Comparison of ENCODE assay signal across 22 cellular contexts in the genomic region with DNA sequence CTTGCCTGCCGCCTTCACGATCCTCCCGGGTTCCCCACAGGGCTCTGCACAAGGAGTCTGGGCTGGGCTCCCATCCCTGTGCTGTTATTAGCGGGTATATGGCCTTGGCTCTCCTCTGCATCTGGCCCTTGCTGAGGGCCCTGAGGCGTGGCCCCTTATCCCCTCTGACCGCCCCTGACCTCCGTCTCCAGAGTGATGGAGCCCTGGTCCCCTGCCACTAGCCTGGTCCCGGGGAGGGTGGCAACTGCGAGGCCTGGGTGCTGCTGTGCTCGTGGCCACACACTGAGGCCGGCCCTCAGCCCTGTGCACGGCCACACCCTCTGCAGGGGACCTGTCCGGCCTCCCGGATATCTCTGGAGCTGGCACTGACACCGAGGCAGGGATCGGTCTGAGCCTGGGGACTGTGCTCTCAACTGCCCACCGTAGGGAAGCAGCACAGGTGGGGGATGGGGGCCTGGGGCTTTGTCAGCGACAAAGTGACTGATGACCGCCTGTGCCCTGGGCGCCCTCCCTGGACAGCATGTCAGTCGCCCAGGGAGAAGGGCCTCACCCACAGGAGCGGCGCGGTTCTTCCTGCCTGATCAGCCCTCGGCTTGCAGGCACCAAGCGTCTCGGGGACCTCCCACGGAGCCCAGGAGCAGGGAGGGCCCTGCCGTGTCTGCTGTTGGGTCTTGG.
DNase-seq lines count a peak whose midpoint lies in the region; ATAC-seq and TF ChIP-seq lines count a peak whose summit lies in the region.
"Had no signal": no experiment of that assay in that cellular context is flagged by ENCODE, and none has a peak within 500 bp of the region (broad histone marks: within the 10 kb centered on the region; RNA-seq: fewer than 3 reads in every experiment).

No MANE protein-coding gene starts in this region.

- H3K36me3 ChIP-seq in RWPE2 (ENCODE audit: low read depth) (no peaks in the 10 kb centered on the region), endodermal cell (ENCODE audit: control insufficient read depth, insufficient read depth, low read length) (no peaks in the 10 kb centered on the region), mesenchymal stem cell (ENCODE audit: control insufficient read depth in 1 of 2, insufficient read depth in 2 of 2, low read depth in 1 of 2, low read length in 2 of 2) (peaks cover 17 to 67% of the 10 kb centered on the region in 2 experiments), spleen (peaks cover 0 to 86% (median 39%) of the 10 kb centered on the region in 6 donors)
- H3K36me3 ChIP-seq: SJCRH30 had no signal

- no peak for ATAC-seq in RWPE2 (ENCODE audit: low read depth)
- ATAC-seq: activated naive CD4-positive, alpha-beta T cell treated with anti-CD3 and anti-CD28 coated beads, Interleukin-2, amount 50 U/mL, for 72 hours had no signal

- H2BK12ac ChIP-seq in mesenchymal stem cell (ENCODE audit: low read length in 2 of 2): no peak overlapping the region

- intact Hi-C loops in spleen (cut with DNase I; ENCODE audit: low total_unique reads): no loop called here

- WGBS in endodermal cell (ENCODE audit: insufficient coverage in 1 of 2, insufficient read length in 1 of 2), 2 experiments: 87 to 92% methylated on average over 23 to 29 of the region's 29 CpGs
- 90% methylated on average over 29 of the region's 29 CpGs for WGBS in mesenchymal stem cell
- WGBS in spleen, 5 donors: 87 to 95% (median 92%) methylated on average over 23 to 29 of the region's 29 CpGs

- CTCF ChIA-PET in activated CD4-positive, alpha-beta T cell treated with anti-CD3 and anti-CD28 coated beads, Interleukin-2, amount 10 ng/mL, durations not matched to agents 7 days and 5 days (lab: Charles Lee): no interaction called here

- no peak overlapping the region for H3K27ac ChIP-seq in RWPE2 (ENCODE audit: poor library complexity, severe bottlenecking)
- H3K27ac ChIP-seq in endodermal cell (ENCODE audit: low read depth, low read length): peak overlapping the region; percentile 64
- no peak overlapping the region for H3K27ac ChIP-seq in mesenchymal stem cell (ENCODE audit: low read length, poor library complexity, severe bottlenecking)
- H3K27ac ChIP-seq in spleen: no peak overlapping the region
- H3K27ac ChIP-seq: neutrophil, SJCRH30, thyroid gland had no signal

- H3K79me1 ChIP-seq in mesenchymal stem cell (replicated peaks; ENCODE audit: low read length, poor library complexity, severe bottlenecking): no peaks in the 10 kb centered on the region

- no peak overlapping the region for H4K8ac ChIP-seq in mesenchymal stem cell (ENCODE audit: low read length)

- TF ChIP-seq CTCF in RWPE2 (IDR thresholded peaks at IDR 0.05; ENCODE audit: poor library complexity, severe bottlenecking): no peak
- no peak for TF ChIP-seq CTCF in endodermal cell (conservative IDR thresholded peaks at IDR 0.05)
- no peak for TF ChIP-seq CTCF in spleen (IDR thresholded peaks at IDR 0.05 in 8 of 11, conservative IDR thresholded peaks at IDR 0.05 in 3 of 11)

- no peak overlapping the region for H3K27ac Mint-ChIP-seq in endodermal cell
- no peak overlapping the region for H3K27ac Mint-ChIP-seq in activated CD4-positive, alpha-beta T cell treated with anti-CD3 and anti-CD28 coated beads, Interleukin-2, amount 10 ng/mL, durations not matched to agents 7 days and 5 days
- H3K27ac Mint-ChIP-seq: activated CD4-positive, alpha-beta T cell treated with anti-CD3 and anti-CD28 coated beads, Interleukin-2, amount 10 ng/mL, durations not matched to agents 24 days and 14 days; B cell had no signal

- no peaks in the 10 kb centered on the region for H3K4me1 Mint-ChIP-seq in endodermal cell
- H3K4me1 Mint-ChIP-seq in activated CD4-positive, alpha-beta T cell treated with anti-CD3 and anti-CD28 coated beads, Interleukin-2, amount 10 ng/mL, durations not matched to agents 7 days and 5 days: no peaks in the 10 kb centered on the region
- H3K4me1 Mint-ChIP-seq: activated CD4-positive, alpha-beta T cell treated with anti-CD3 and anti-CD28 coated beads, Interleukin-2, amount 10 ng/mL, durations not matched to agents 24 days and 14 days; B cell had no signal

- no peak overlapping the region for H3K23ac ChIP-seq in mesenchymal stem cell (ENCODE audit: low read length in 2 of 2)

- POLR2A ChIA-PET in activated CD4-positive, alpha-beta T cell treated with anti-CD3 and anti-CD28 coated beads, Interleukin-2, amount 10 ng/mL, durations not matched to agents 7 days and 5 days (lab: Charles Lee): no interaction called here

- H3K4me1 ChIP-seq in RWPE2 (ENCODE audit: insufficient read depth, poor library complexity, severe bottlenecking) (no peaks in the 10 kb centered on the region), endodermal cell (ENCODE audit: control insufficient read depth, insufficient read depth, low read length) (no peaks in the 10 kb centered on the region), mesenchymal stem cell (ENCODE audit: control insufficient read depth, insufficient read depth, low read depth, low read length) (peaks cover 21% of the 10 kb centered on the region), spleen (peaks cover 0 to 3% (median 0%) of the 10 kb centered on the region in 6 donors)
- H3K4me1 ChIP-seq: SJCRH30, thyroid gland had no signal

- no peak overlapping the region for H2AFZ ChIP-seq in mesenchymal stem cell (ENCODE audit: low read depth, low read length)

- H2AK5ac ChIP-seq in mesenchymal stem cell (ENCODE audit: low read length, severe bottlenecking): no peak overlapping the region

- no peak for TF ChIP-seq POLR2A in spleen (IDR thresholded peaks at IDR 0.05)

- H2BK15ac ChIP-seq in mesenchymal stem cell (ENCODE audit: low read depth, poor library complexity, severe bottlenecking): no peak overlapping the region

- no peak overlapping the region for H3K14ac ChIP-seq in mesenchymal stem cell (ENCODE audit: low read length in 2 of 2)

- H3K4ac ChIP-seq in mesenchymal stem cell (ENCODE audit: low read depth in 1 of 2, low read length in 2 of 2): no peak overlapping the region

- no peaks in the 10 kb centered on the region for H3K27me3 Mint-ChIP-seq in endodermal cell (ENCODE audit: insufficient read depth)
- no peaks in the 10 kb centered on the region for H3K27me3 Mint-ChIP-seq in activated CD4-positive, alpha-beta T cell treated with anti-CD3 and anti-CD28 coated beads, Interleukin-2, amount 10 ng/mL, durations not matched to agents 7 days and 5 days
- H3K27me3 Mint-ChIP-seq: activated CD4-positive, alpha-beta T cell treated with anti-CD3 and anti-CD28 coated beads, Interleukin-2, amount 10 ng/mL, durations not matched to agents 24 days and 14 days; B cell had no signal

- H3K9ac ChIP-seq in endodermal cell (ENCODE audit: extremely low read depth, low read length, poor library complexity, severe bottlenecking) (no peak overlapping the region), mesenchymal stem cell (ENCODE audit: low read length) (no peak overlapping the region)

- peak overlapping the region; percentile 34 for H3K4me2 ChIP-seq in mesenchymal stem cell (ENCODE audit: low read length, poor library complexity, severe bottlenecking)

- DNase-seq in RWPE2 (ENCODE audit: low spot score) (peak; percentile 61), endodermal cell (no peak), mesenchymal stem cell (no peak), spleen (peak; percentile 65), glomerular visceral epithelial cell (ENCODE audit: extremely low spot score) (no peak), NCI-H524 treated with DMSO at 0.1 percent for 48 hours (lab: John Stamatoyannopoulos, UW) (no peak), GM19240 (ENCODE audit: insufficient read length, low spot score) (no peak)
- DNase-seq in activated CD4-positive, alpha-beta T cell treated with anti-CD3 and anti-CD28 coated beads, Interleukin-2, amount 10 ng/mL, durations not matched to agents 7 days and 5 days: no peak
- DNase-seq: activated CD4-positive, alpha-beta T cell treated with anti-CD3 and anti-CD28 coated beads, Interleukin-2, amount 10 ng/mL, durations not matched to agents 24 days and 14 days; activated T-cell treated with anti-CD3 and anti-CD28 coated beads for 4 hours; effector memory CD4-positive, alpha-beta T cell; GDM1; HCEC 1CT; NCI-H446; SJCRH30; stimulated activated CD4-positive, alpha-beta T cell treated with anti-CD3 and anti-CD28 coated beads, Interleukin-4, amount 100 ng/mL, for 4 hours; T1000; thyroid gland had no signal

- peaks cover 24% of the 10 kb centered on the region for H3K36me3 Mint-ChIP-seq in endodermal cell (ENCODE audit: low read depth)
- peaks cover 8% of the 10 kb centered on the region for H3K36me3 Mint-ChIP-seq in activated CD4-positive, alpha-beta T cell treated with anti-CD3 and anti-CD28 coated beads, Interleukin-2, amount 10 ng/mL, durations not matched to agents 7 days and 5 days (ENCODE audit: low read depth)
- H3K36me3 Mint-ChIP-seq: activated naive CD4-positive, alpha-beta T cell treated with anti-CD3 and anti-CD28 coated beads, Interleukin-2, amount 50 U/mL, for 72 hours had no signal

- H3K9me3 Mint-ChIP-seq in endodermal cell: no peaks in the 10 kb centered on the region
- H3K9me3 Mint-ChIP-seq in activated CD4-positive, alpha-beta T cell treated with anti-CD3 and anti-CD28 coated beads, Interleukin-2, amount 10 ng/mL, durations not matched to agents 7 days and 5 days: no peaks in the 10 kb centered on the region
- H3K9me3 Mint-ChIP-seq: activated naive CD4-positive, alpha-beta T cell treated with anti-CD3 and anti-CD28 coated beads, Interleukin-2, amount 50 U/mL, for 72 hours had no signal

- H3K4me3 ChIP-seq in RWPE2 (ENCODE audit: severe bottlenecking): no peak overlapping the region
- no peak overlapping the region for H3K4me3 ChIP-seq in endodermal cell (ENCODE audit: low read length)
- no peak overlapping the region for H3K4me3 ChIP-seq in mesenchymal stem cell (ENCODE audit: insufficient read depth in 1 of 2, low read depth in 1 of 2, low read length in 2 of 2)
- no peak overlapping the region for H3K4me3 ChIP-seq in spleen
- H3K4me3 ChIP-seq: lung, SJCRH30, thyroid gland had no signal

- no peaks in the 10 kb centered on the region for H3K9me3 ChIP-seq in RWPE2 (ENCODE audit: severe bottlenecking)
- H3K9me3 ChIP-seq in endodermal cell (ENCODE audit: control insufficient read depth, low read length): peaks cover 3% of the 10 kb centered on the region
- no peaks in the 10 kb centered on the region for H3K9me3 ChIP-seq in mesenchymal stem cell (ENCODE audit: control insufficient read depth, low read length)
- H3K9me3 ChIP-seq in spleen: peaks cover 0 to 4% (median 0%) of the 10 kb centered on the region in 8 donors
- H3K9me3 ChIP-seq: neutrophil, SJCRH30, thyroid gland had no signal

- no peaks in the 10 kb centered on the region for H3K27me3 ChIP-seq in RWPE2 (ENCODE audit: insufficient read depth, poor library complexity, severe bottlenecking)
- no peaks in the 10 kb centered on the region for H3K27me3 ChIP-seq in endodermal cell (ENCODE audit: control insufficient read depth, insufficient read depth, low read length, poor library complexity, severe bottlenecking)
- no peaks in the 10 kb centered on the region for H3K27me3 ChIP-seq in mesenchymal stem cell (ENCODE audit: control insufficient read depth in 1 of 2, insufficient read depth in 1 of 2, low read length in 2 of 2)
- no peaks in the 10 kb centered on the region for H3K27me3 ChIP-seq in spleen (replicated peaks in 1 of 7)
- H3K27me3 ChIP-seq: neutrophil, SJCRH30, thyroid gland had no signal

- no peak overlapping the region for H3K18ac ChIP-seq in mesenchymal stem cell (ENCODE audit: low read depth in 1 of 2, low read length in 2 of 2)

- H3K4me3 Mint-ChIP-seq in endodermal cell: no peak overlapping the region
- H3K4me3 Mint-ChIP-seq in activated CD4-positive, alpha-beta T cell treated with anti-CD3 and anti-CD28 coated beads, Interleukin-2, amount 10 ng/mL, durations not matched to agents 7 days and 5 days: no peak overlapping the region
- H3K4me3 Mint-ChIP-seq: activated CD4-positive, alpha-beta T cell treated with anti-CD3 and anti-CD28 coated beads, Interleukin-2, amount 10 ng/mL, durations not matched to agents 24 days and 14 days; B cell had no signal

- no peak overlapping the region for H2BK120ac ChIP-seq in mesenchymal stem cell (ENCODE audit: low read depth, low read length)

- H2BK5ac ChIP-seq in mesenchymal stem cell (ENCODE audit: low read depth, low read length, poor library complexity, severe bottlenecking): no peak overlapping the region

- no peak overlapping the region for H4K91ac ChIP-seq in mesenchymal stem cell (ENCODE audit: low read length)

Comparison
In these comparisons a context has a peak if more than half of its experiments do, and no peak if none do; other contexts are left out.
1. DNase-seq: peak in RWPE2 (single experiment) and spleen (single experiment); none in endodermal cell (single experiment), mesenchymal stem cell (single experiment), glomerular visceral epithelial cell (single experiment), NCI-H524 treated with DMSO at 0.1 percent for 48 hours (single experiment), GM19240 (single experiment) and activated CD4-positive, alpha-beta T cell treated with anti-CD3 and anti-CD28 coated beads, Interleukin-2, amount 10 ng/mL, durations not matched to agents 7 days and 5 days (single experiment).